In the genomic region with DNA sequence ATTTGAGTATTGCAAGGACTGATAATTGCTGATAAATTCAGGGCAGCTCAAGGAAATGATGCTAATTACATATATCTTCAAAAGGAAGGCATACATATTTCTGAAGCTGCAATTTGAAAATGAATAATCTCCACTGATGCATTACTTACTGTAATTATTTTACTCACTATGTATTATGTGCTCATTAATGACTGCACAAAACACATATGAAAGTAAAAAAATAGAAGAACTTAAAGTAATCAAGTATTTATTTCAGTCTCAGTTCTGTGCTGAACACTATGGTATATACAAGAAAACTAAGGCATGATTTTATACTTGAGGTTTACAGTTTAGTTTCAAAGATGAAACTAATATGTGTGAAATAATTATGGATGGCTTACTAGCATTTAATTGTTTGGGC, we compare ENCODE assay signal across 14 cellular contexts. TPM values are rescaled to one million over a fixed set of nuclear protein-coding genes. Genes with fewer than 3 reads are reported as not detected.
A peak's percentile ranks its signal among the peaks of the same experiment; 100 is the strongest.
DNase-seq lines count a peak whose midpoint lies in the region; ATAC-seq and TF ChIP-seq lines count a peak whose summit lies in the region.
"Had no signal": no experiment of that assay in that cellular context is flagged by ENCODE, and none has a peak within 500 bp of the region (broad histone marks: within the 10 kb centered on the region; RNA-seq: fewer than 3 reads in every experiment).

No MANE protein-coding gene starts in this region.

- H3K27ac ChIP-seq in HL-60 (replicated peaks): peak overlapping the region; percentile 77; the same call in 1 of the 2 replicates
- H3K27ac ChIP-seq: RWPE1 had no signal

- intact Hi-C loops in activated CD4-positive, alpha-beta T cell treated with anti-CD3 and anti-CD28 coated beads, Interleukin-2, amount 10 ng/mL, durations not matched to agents 24 days and 14 days (cut with micrococcal nuclease): no loop called here

- H3K27me3 Mint-ChIP-seq in activated CD4-positive, alpha-beta T cell treated with anti-CD3 and anti-CD28 coated beads, Interleukin-2, amount 10 ng/mL, durations not matched to agents 24 days and 14 days: no peaks in the 10 kb centered on the region
- no peaks in the 10 kb centered on the region for H3K27me3 Mint-ChIP-seq in activated naive CD8-positive, alpha-beta T cell treated with anti-CD3 and anti-CD28 coated beads, Interleukin-2, amount 50 U/mL, for 24 hours
- H3K27me3 Mint-ChIP-seq in osteocyte (ENCODE audit: unreplicated experiment): no peaks in the 10 kb centered on the region

- H3K4me3 Mint-ChIP-seq in activated CD4-positive, alpha-beta T cell treated with anti-CD3 and anti-CD28 coated beads, Interleukin-2, amount 10 ng/mL, durations not matched to agents 24 days and 14 days: peak overlapping the region; percentile 7
- peak overlapping the region; percentile 4 for H3K4me3 Mint-ChIP-seq in activated naive CD8-positive, alpha-beta T cell treated with anti-CD3 and anti-CD28 coated beads, Interleukin-2, amount 50 U/mL, for 24 hours
- H3K4me3 Mint-ChIP-seq in osteocyte (ENCODE audit: unreplicated experiment): no peak overlapping the region

- H3K4me3 ChIP-seq in HL-60 (replicated peaks; ENCODE audit: insufficient read depth, low read length): no peak overlapping the region
- H3K4me3 ChIP-seq: lung had no signal

- H3K4me1 Mint-ChIP-seq in activated CD4-positive, alpha-beta T cell treated with anti-CD3 and anti-CD28 coated beads, Interleukin-2, amount 10 ng/mL, durations not matched to agents 24 days and 14 days: peaks cover 80% of the 10 kb centered on the region
- H3K4me1 Mint-ChIP-seq in activated naive CD8-positive, alpha-beta T cell treated with anti-CD3 and anti-CD28 coated beads, Interleukin-2, amount 50 U/mL, for 24 hours: peaks cover 99% of the 10 kb centered on the region
- peaks cover 87% of the 10 kb centered on the region for H3K4me1 Mint-ChIP-seq in osteocyte (ENCODE audit: unreplicated experiment)

- no peak overlapping the region for H3K27ac Mint-ChIP-seq in activated CD4-positive, alpha-beta T cell treated with anti-CD3 and anti-CD28 coated beads, Interleukin-2, amount 10 ng/mL, durations not matched to agents 24 days and 14 days
- no peak overlapping the region for H3K27ac Mint-ChIP-seq in activated naive CD8-positive, alpha-beta T cell treated with anti-CD3 and anti-CD28 coated beads, Interleukin-2, amount 50 U/mL, for 24 hours
- peak overlapping the region; percentile 19 for H3K27ac Mint-ChIP-seq in osteocyte (ENCODE audit: unreplicated experiment)

- ATAC-seq in activated naive CD8-positive, alpha-beta T cell treated with anti-CD3 and anti-CD28 coated beads, Interleukin-2, amount 50 U/mL, for 24 hours: no peak
- ATAC-seq in GM18907 (IDR thresholded peaks at IDR 0.05; ENCODE audit: unreplicated experiment) (no peak), HG02870 (IDR thresholded peaks at IDR 0.05; ENCODE audit: unreplicated experiment) (no peak)
- ATAC-seq: stimulated activated naive CD8-positive, alpha-beta T cell treated with anti-CD3 and anti-CD28 coated beads, Interleukin-15, Interleukin-2, amounts not matched to agents 100 U/mL and 50 U/mL, for 24 hours had no signal

- no peak for DNase-seq in activated CD4-positive, alpha-beta T cell treated with anti-CD3 and anti-CD28 coated beads, Interleukin-2, amount 10 ng/mL, durations not matched to agents 24 days and 14 days
- DNase-seq in activated CD4-positive, alpha-beta T cell treated with anti-CD3 and anti-CD28 coated beads for 1 hour: no peak
- no peak for DNase-seq in HL-60 (ENCODE audit: low read depth in 1 of 2, low spot score in 1 of 2)
- DNase-seq in activated naive CD8-positive, alpha-beta T cell treated with anti-CD3 and anti-CD28 coated beads, Interleukin-2, amount 50 U/mL, for 24 hours: no peak
- no peak for DNase-seq in osteocyte (ENCODE audit: extremely low spot score, unreplicated experiment)
- no peak for DNase-seq in Ammon's horn (ENCODE audit: low spot score)
- DNase-seq: activated CD4-positive, CD25-positive, alpha-beta regulatory T cell; Kasumi-1; stimulated activated naive CD8-positive, alpha-beta T cell treated with anti-CD3 and anti-CD28 coated beads, Interleukin-15, Interleukin-2, amounts not matched to agents 100 U/mL and 50 U/mL, for 24 hours; SW 1271 had no signal

- H3K27me3 ChIP-seq in HL-60 (ENCODE audit: insufficient read depth, poor library complexity, severe bottlenecking): no peaks in the 10 kb centered on the region

- TF ChIP-seq CTCF in HL-60 (IDR thresholded peaks at IDR 0.05; ENCODE audit: insufficient read depth, low read length) (no peak), osteocyte (IDR thresholded peaks at IDR 0.05) (no peak)

- no peaks in the 10 kb centered on the region for H3K9me3 Mint-ChIP-seq in activated CD4-positive, alpha-beta T cell treated with anti-CD3 and anti-CD28 coated beads, Interleukin-2, amount 10 ng/mL, durations not matched to agents 24 days and 14 days
- no peaks in the 10 kb centered on the region for H3K9me3 Mint-ChIP-seq in activated naive CD8-positive, alpha-beta T cell treated with anti-CD3 and anti-CD28 coated beads, Interleukin-2, amount 50 U/mL, for 24 hours
- no peaks in the 10 kb centered on the region for H3K9me3 Mint-ChIP-seq in osteocyte (ENCODE audit: unreplicated experiment)

- H3K36me3 Mint-ChIP-seq in activated CD4-positive, alpha-beta T cell treated with anti-CD3 and anti-CD28 coated beads, Interleukin-2, amount 10 ng/mL, durations not matched to agents 24 days and 14 days (ENCODE audit: low read depth): peaks cover 51% of the 10 kb centered on the region
- peaks cover 35% of the 10 kb centered on the region for H3K36me3 Mint-ChIP-seq in activated naive CD8-positive, alpha-beta T cell treated with anti-CD3 and anti-CD28 coated beads, Interleukin-2, amount 50 U/mL, for 24 hours (ENCODE audit: low read depth)
- H3K36me3 Mint-ChIP-seq in osteocyte (ENCODE audit: unreplicated experiment): peaks cover 2% of the 10 kb centered on the region

RNA-seq across cellular contexts. Expression of a gene that starts 9.3 kb away (rescaled TPM):
- total RNA-seq in activated CD4-positive, alpha-beta T cell treated with anti-CD3 and anti-CD28 coated beads, Interleukin-2, amount 10 ng/mL, durations not matched to agents 24 days and 14 days: 452 and 460 TPM in 2 replicates
- 255 and 265 TPM in 2 replicates for total RNA-seq in osteocyte
